Comparison of ENCODE assay signal across 38 cellular contexts in genomic region chr16:27040671-27041070, GRCh38. TPM values are rescaled to one million over a fixed set of nuclear protein-coding genes. Genes with fewer than 3 reads are reported as not detected.
"Had no signal": no experiment of that assay in that cellular context is flagged by ENCODE, and none has a peak within 500 bp of the region (broad histone marks: within the 10 kb centered on the region; RNA-seq: fewer than 3 reads in every experiment).

No MANE protein-coding gene starts in this region.

- H3K27me3 ChIP-seq: MG63 had no signal

- H3K27ac ChIP-seq: KMS-11 had no signal

- H3K4me2 ChIP-seq: KMS-11 had no signal

- DNase-seq: Karpas-422, Kasumi-1, KG1, MG63, MM.1S, MV-4-11, NCI-H1048, NCI-H1092, NCI-H1092 treated with DMSO at 0.1 percent for 48 hours, NCI-H1105, NCI-H1105 treated with DMSO at 0.1 percent for 48 hours, NCI-H1417, NCI-H1417 treated with DMSO at 0.1 percent for 48 hours, NCI-H1436, NCI-H1436 treated with DMSO at 0.1 percent for 48 hours, NCI-H146, NCI-H1694, NCI-H1694 treated with DMSO at 0.1 percent for 48 hours, NCI-H187, NCI-H187 treated with DMSO at 0.1 percent for 48 hours, NCI-H2029, NCI-H2029 treated with DMSO at 0.1 percent for 48 hours, NCI-H2081, NCI-H2107, NCI-H2171, NCI-H2171 treated with DMSO at 0.1 percent for 48 hours, NCI-H2227 treated with DMSO at 0.1 percent for 48 hours, NCI-H226, NCI-H345, NCI-H446, NCI-H446 treated with DMSO at 0.1 percent for 48 hours, NCI-H510A, NCI-H510A treated with DMSO at 0.1 percent for 48 hours had no signal

- H3K4me3 ChIP-seq: MG63 had no signal

- H3K36me3 ChIP-seq: MG63 had no signal

- H3K9ac ChIP-seq: KMS-11 had no signal

RNA-seq across cellular contexts. Expression of gene C16orf82, which starts 26.1 kb away (rescaled TPM):
- total RNA-seq: LHCN-M2, M059J, MCF 10A, NCI-H460 had no signal
